In the genomic region with DNA sequence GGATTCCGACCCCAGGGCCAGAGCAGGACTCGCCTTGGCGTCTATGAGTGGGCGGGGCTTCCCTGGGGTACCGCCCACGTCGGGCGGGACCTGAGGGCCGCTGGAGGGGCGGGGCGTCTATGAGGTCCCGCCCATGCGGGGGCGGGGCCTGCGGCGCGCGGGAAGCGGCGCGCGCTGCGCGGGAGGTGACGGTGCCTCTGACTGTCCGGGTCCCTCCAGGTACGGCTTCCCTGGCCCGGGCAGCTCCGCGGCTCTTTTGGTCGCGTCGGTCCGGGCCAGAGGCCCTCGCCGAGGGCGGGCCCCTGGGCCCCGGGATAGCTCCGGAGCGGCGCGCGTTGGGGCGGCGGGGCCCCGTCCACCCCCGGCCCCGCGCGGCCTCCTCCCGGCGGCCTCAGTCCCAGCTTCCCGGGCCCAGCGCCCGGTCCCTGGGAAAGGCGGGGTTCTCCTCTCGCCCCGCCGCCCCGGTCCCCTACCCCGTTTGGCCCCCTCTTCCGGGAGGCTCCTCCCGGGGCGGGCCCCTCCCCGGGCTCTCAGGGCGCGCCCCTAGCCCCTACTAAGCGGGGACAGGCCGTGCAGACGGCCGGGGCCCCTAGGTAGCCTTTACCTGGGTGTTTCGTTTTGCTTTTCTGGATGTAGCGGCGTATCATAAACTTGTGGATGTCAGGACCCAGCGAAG, we compare ENCODE assay signal across 8 cellular contexts.
DNase-seq lines count a peak whose midpoint lies in the region; FAIRE-seq and TF ChIP-seq lines count a peak whose summit lies in the region.

Gene CHAF1B (plus strand): TSS at position 160 of the 676 bp plus-strand sequence. CDS start 745 bp downstream, outside the sequence.

- H3K4me3 ChIP-seq in OCI-LY3 (ENCODE audit: low read length) (peak within 1 kb of the TSS; percentile 98), mucosa of stomach (ENCODE audit: low read length) (peak within 1 kb of the TSS; percentile 42)

- DNase-seq in COLO829 (ENCODE audit: low spot score) = peak; percentile 79
- peak; percentile 97 for DNase-seq in GM20000 (ENCODE audit: low spot score)
- DNase-seq in HTR-8/SVneo (ENCODE audit: insufficient read length, low spot score) = peak; percentile 81
- peak; percentile 77 for DNase-seq in activated T-cell treated with anti-CD3 and anti-CD28 coated beads for 1 hour (ENCODE audit: low read depth)
- DNase-seq in epithelial cell of prostate (ENCODE audit: low read depth, low spot score) = no peak
- peak; percentile 71 for DNase-seq in stimulated activated CD8-positive, alpha-beta memory T cell treated with anti-CD3 and anti-CD28 coated beads, Interleukin-4, amount 100 ng/mL, for 24 hours (ENCODE audit: low read depth)

- no peak within 1 kb of the TSS for H2AFZ ChIP-seq in OCI-LY3 (ENCODE audit: low read depth, low read length)

- H4K20me1 ChIP-seq in OCI-LY3 (ENCODE audit: insufficient read depth, low read length) = no peaks in the 10 kb centered on the region

- peaks cover 19% of the 10 kb centered on the region for H3K4me1 ChIP-seq in OCI-LY3 (ENCODE audit: low read length)
- H3K4me1 ChIP-seq in mucosa of stomach (ENCODE audit: control insufficient read depth, insufficient read depth, low read length) = no peaks in the 10 kb centered on the region

- H3K27me3 ChIP-seq in OCI-LY3 (ENCODE audit: low read depth, low read length) (no peaks in the 10 kb centered on the region), mucosa of stomach (ENCODE audit: control insufficient read depth, insufficient read depth, low read length) (no peaks in the 10 kb centered on the region)

- H3K9ac ChIP-seq in OCI-LY3 (ENCODE audit: low read length) = peak within 1 kb of the TSS; percentile 90
- H3K9ac ChIP-seq in mucosa of stomach (ENCODE audit: low read length) = peak within 1 kb of the TSS; percentile 46

- H3K27ac ChIP-seq in OCI-LY3 (ENCODE audit: low read length) (peak within 1 kb of the TSS; percentile 19), epithelial cell of prostate (peak within 1 kb of the TSS; percentile 12)

- H3K4me2 ChIP-seq in OCI-LY3 (ENCODE audit: low read length) = peak within 1 kb of the TSS; percentile 89

- H3K9me3 ChIP-seq in OCI-LY3 (ENCODE audit: insufficient read depth, low read length) (no peaks in the 10 kb centered on the region), mucosa of stomach (ENCODE audit: control insufficient read depth, low read length) (no peaks in the 10 kb centered on the region)

- H3K79me2 ChIP-seq in OCI-LY3 (ENCODE audit: low read length) = peaks cover 13% of the 10 kb centered on the region

- peak; percentile 65 for FAIRE-seq in HTR-8/SVneo (lab: Jason Lieb, UNC)

- TF ChIP-seq CTCF in GM20000 (IDR thresholded peaks at IDR 0.05; ENCODE audit: extremely low read depth, missing control alignments) (no peak), OCI-LY3 (IDR thresholded peaks at IDR 0.05; ENCODE audit: low read depth, low read length) (no peak)

- peaks cover 9% of the 10 kb centered on the region for H3K36me3 ChIP-seq in OCI-LY3 (replicated peaks; ENCODE audit: low read depth, low read length)
- no peaks in the 10 kb centered on the region for H3K36me3 ChIP-seq in mucosa of stomach (ENCODE audit: control insufficient read depth, insufficient read depth, low read length)
